In the genomic region with DNA sequence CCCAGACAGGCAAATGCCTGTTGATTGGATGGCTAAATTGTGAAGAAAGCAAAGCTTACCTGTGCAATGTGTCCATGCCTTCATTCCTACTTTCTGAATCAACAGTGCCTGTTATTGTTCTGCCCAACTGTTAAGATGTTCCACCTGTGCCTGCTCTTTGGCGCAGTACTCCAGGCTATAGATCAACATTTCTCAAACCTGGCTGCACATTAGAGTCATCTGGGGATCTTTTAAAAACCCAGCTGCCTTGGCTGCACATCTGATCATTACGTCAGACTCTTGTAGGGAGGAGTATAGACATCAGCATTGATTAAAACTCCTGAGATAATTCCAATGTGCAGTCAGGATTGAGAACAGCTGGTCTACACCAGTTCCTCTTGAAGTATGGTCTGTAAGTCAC, we compare ENCODE assay signal across 14 cellular contexts. TPM values are rescaled to one million over a fixed set of nuclear protein-coding genes. Genes with fewer than 3 reads are reported as not detected.
DNase-seq lines count a peak whose midpoint lies in the region; ATAC-seq, FAIRE-seq and TF ChIP-seq lines count a peak whose summit lies in the region.
"Had no signal": no experiment of that assay in that cellular context is flagged by ENCODE, and none has a peak within 500 bp of the region (broad histone marks: within the 10 kb centered on the region; RNA-seq: fewer than 3 reads in every experiment).

No MANE protein-coding gene starts in this region.

- intact Hi-C loops in left ventricle myocardium superior (cut with micrococcal nuclease), result loop anchor here (10.0 kb wide), 1 partner anchor 496 kb away; no protein-coding TSS in a partner anchor
- intact Hi-C loops in K562 (cut with micrococcal nuclease), result no loop called here

- no peaks in the 10 kb centered on the region for H3K36me3 ChIP-seq in right atrium auricular region
- H3K36me3 ChIP-seq in K562 (ENCODE audit: control insufficient read depth, insufficient read depth, low read length), result peaks cover 4% of the 10 kb centered on the region; the same call in 2 of the 3 replicates

- H4K20me1 ChIP-seq in K562 (replicated peaks; ENCODE audit: control insufficient read depth, insufficient read depth, low read length), result no peaks in the 10 kb centered on the region

- FAIRE-seq in K562 (lab: Jason Lieb, UNC), result no peak
- FAIRE-seq: H54 had no signal

- H3K27me3 ChIP-seq in right atrium auricular region, result no peaks in the 10 kb centered on the region
- no peaks in the 10 kb centered on the region for H3K27me3 ChIP-seq in K562 (ENCODE audit: control insufficient read depth in 2 of 2, insufficient read depth in 2 of 2, low read length in 2 of 2)
- H3K27me3 ChIP-seq in layer of hippocampus (ENCODE audit: control insufficient read depth, insufficient read depth, low read length), result no peaks in the 10 kb centered on the region

- ATAC-seq in left ventricle myocardium superior, result peak; percentile 76
- no peak for ATAC-seq in K562
- no peak for ATAC-seq in HG02938 (IDR thresholded peaks at IDR 0.05; ENCODE audit: unreplicated experiment)

- BruUV-seq in K562 (replicated peaks; lab: Mats Ljungman, UMichigan), result no TSS peak

- 73% methylated on average over 1 of the region's 2 CpGs for WGBS in K562 (ENCODE audit: insufficient coverage, low coverage, missing lambda C conversion rate)

- no peak for TF ChIP-seq RAD21 in K562 (CRISPR knock-in tag; conservative IDR thresholded peaks at IDR 0.05 in 1 of 2, IDR thresholded peaks at IDR 0.05 in 1 of 2)

- no peak for TF ChIP-seq EP300 in K562 (IDR thresholded peaks at IDR 0.05; ENCODE audit: low read length)

- H3K4me2 ChIP-seq in K562 (ENCODE audit: insufficient read depth, low read length), result no peak overlapping the region
- H3K4me2 ChIP-seq: KMS-11 had no signal

- no peak overlapping the region for H3K9ac ChIP-seq in K562 (ENCODE audit: insufficient read depth in 1 of 2, low read depth in 2 of 2, low read length in 2 of 2)
- H3K9ac ChIP-seq: KMS-11 had no signal

- DNase-seq in left ventricle myocardium superior (no peak), right atrium auricular region (ENCODE audit: low spot score) (no peak), K562 (ENCODE audit: extremely low read depth in 1 of 4, low spot score in 3 of 4) (no peak), DMS 273 (lab: John Stamatoyannopoulos, UW; ENCODE audit: unreplicated experiment) (no peak), SIG-M5 treated with dmso at 0.1 percent for 504 hours (lab: John Stamatoyannopoulos, UW; ENCODE audit: unreplicated experiment) (no peak)
- DNase-seq: MM.1S, NCI-H1105, NCI-H1694 treated with DMSO at 0.1 percent for 48 hours, NCI-H446 had no signal

- H3K4me1 ChIP-seq in right atrium auricular region (peaks cover 0 to 14% of the 10 kb centered on the region in 2 donors), K562 (replicated peaks in 1 of 2; ENCODE audit: control insufficient read depth in 2 of 2, insufficient read depth in 2 of 2, low read length in 2 of 2) (peaks cover 5 to 44% of the 10 kb centered on the region in 2 experiments; a peak in 4 of 5 replicates)

- in situ Hi-C loops in K562 (cut with MboI), result no loop called here

- no peaks in the 10 kb centered on the region for H3K9me1 ChIP-seq in K562 (ENCODE audit: control insufficient read depth, insufficient read depth, low read length)

- CTCF ChIA-PET in K562 (lab: Yijun Ruan, JAX; ENCODE audit: low intra/inter-chr PET ratio), result no interaction called here

- H3K27ac ChIP-seq in right atrium auricular region, result no peak overlapping the region
- H3K27ac ChIP-seq in K562 (ENCODE audit: extremely low read depth, low read depth, low read length), result no peak overlapping the region
- peak overlapping the region; percentile 23 for H3K27ac ChIP-seq in layer of hippocampus (ENCODE audit: low read depth, low read length)
- H3K27ac ChIP-seq: KMS-11 had no signal

- H3K9me3 ChIP-seq in right atrium auricular region (no peaks in the 10 kb centered on the region), K562 (replicated peaks; ENCODE audit: control insufficient read depth, insufficient read depth, low read depth, low read length) (no peaks in the 10 kb centered on the region)

- POLR2A ChIA-PET in K562 (lab: Yijun Ruan, JAX), result no interaction called here

- 0 out of 2 replicates have a peak overlapping the region, but pooled peaks have one; percentile 30 for H2AFZ ChIP-seq in K562 (ENCODE audit: low read depth, low read length)

- TF ChIP-seq CTCF in right atrium auricular region (IDR thresholded peaks at IDR 0.05) (no peak), K562 (IDR thresholded peaks at IDR 0.05 in 2 of 3, conservative IDR thresholded peaks at IDR 0.05 in 1 of 3; ENCODE audit: insufficient read depth in 2 of 3, low read depth in 1 of 3, low read length in 3 of 3) (no peak)

- H3K4me3 ChIP-seq in right atrium auricular region (no peak overlapping the region), K562 (no peak overlapping the region)

- no peak for TF ChIP-seq POLR2A in K562 (conservative IDR thresholded peaks at IDR 0.05)

- no peaks in the 10 kb centered on the region for H3K79me2 ChIP-seq in K562 (ENCODE audit: control insufficient read depth, insufficient read depth, low read length)

TF ChIP-seq in K562, 482 proteins besides CTCF, POLR2A, EP300 and RAD21:
- TF ChIP-seq ILK (tag; IDR thresholded peaks at IDR 0.05; ENCODE audit: borderline replicate concordance, low read depth), result no peak
- TF ChIP-seq CTBP1 (IDR thresholded peaks at IDR 0.05; ENCODE audit: borderline replicate concordance), result no peak
- TF ChIP-seq ZBTB1 (CRISPR knock-in tag; IDR thresholded peaks at IDR 0.05; ENCODE audit: borderline replicate concordance, low read depth), result no peak

RNA-seq across cellular contexts. Expression of gene CPB2, which starts 16.2 kb away (rescaled TPM):
- not detected for total RNA-seq in left ventricle myocardium superior
- not detected for total RNA-seq in right atrium auricular region
- total RNA-seq in K562 (2011; cell fraction: chromatin; rRNA removed; ENCODE audit: low replicate concordance), result not detected in 2 replicates
- not detected in 2 replicates for total RNA-seq in K562 (2011; cell fraction: nucleolus; rRNA removed)
- total RNA-seq in K562 (2011; cell fraction: nucleoplasm; rRNA removed), result not detected in 2 replicates
- total RNA-seq in K562 (2014; rRNA removed), result not detected in 2 replicates
- total RNA-seq in K562 (2014; rRNA removed; fragmentation: Illumina TruSeq; extraction: Trizol), result not detected in 2 replicates
- not detected in 2 replicates for total RNA-seq in K562 (2015; rRNA removed; fragmentation: Illumina TruSeq; extraction: Trizol)
- total RNA-seq in K562 (2021), result 0.13 and 0.16 TPM in 2 replicates
- polyA plus RNA-seq in K562 (2011; rRNA removed), result not detected in 2 replicates
- not detected in 2 replicates for polyA plus RNA-seq in K562 (2011; cell fraction: cytosol; rRNA removed)
- not detected in 2 replicates for polyA plus RNA-seq in K562 (2011; cell fraction: nucleus; rRNA removed)
- polyA plus RNA-seq in K562 (2012), result 0.04 and 0.10 TPM in 2 replicates
- polyA plus RNA-seq in K562 (2014; fragmentation: Illumina TruSeq; extraction: Trizol), result not detected in 2 replicates
- under 1 TPM; 0.03 to 0.07 TPM for polyA plus RNA-seq in K562 (2014; fragmentation: Nextera tagmentation; extraction: Ambion mirVana)
- polyA plus RNA-seq in K562 (2014; rRNA removed), result not detected in 2 replicates
- not detected in 2 replicates for polyA minus RNA-seq in K562 (2011; rRNA and poly(A)+ RNA removed)
- polyA minus RNA-seq in K562 (2011; cell fraction: cytosol; rRNA and poly(A)+ RNA removed), result not detected in 2 replicates
- polyA minus RNA-seq in K562 (2011; cell fraction: nucleus; rRNA and poly(A)+ RNA removed), result not detected in 2 replicates
- polyA plus RNA-seq: BJ had no signal
